1 cellular context compared by ENCODE assay signal in the genomic region with DNA sequence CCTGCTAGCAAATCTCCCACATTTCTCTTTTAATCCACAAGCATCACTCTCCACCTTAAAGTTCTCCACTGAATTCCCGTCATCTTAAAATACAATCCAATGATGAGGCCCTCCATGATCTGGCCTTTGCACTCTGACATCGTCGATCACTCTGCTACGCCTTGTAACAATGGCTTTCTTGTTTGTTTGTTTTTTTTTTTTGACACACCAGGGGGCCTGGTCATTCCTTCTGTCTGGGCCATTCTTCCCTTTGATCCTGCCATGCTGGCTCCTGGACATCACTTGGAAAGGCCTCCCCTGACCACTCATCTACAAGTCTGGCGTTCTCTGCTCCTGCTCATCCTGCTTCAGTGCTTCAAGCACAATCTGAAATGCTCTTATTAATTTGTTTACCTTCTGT.
TF ChIP-seq lines count a peak whose summit lies in the region.

No MANE protein-coding gene starts in this region.

TF ChIP-seq in IMR-90, 13 proteins besides CTCF, POLR2A, EP300 and RAD21:
- TF ChIP-seq MAZ (IDR thresholded peaks at IDR 0.05; ENCODE audit: borderline replicate concordance, low read depth, low read length): no peak
